33 cellular contexts compared by ENCODE assay signal in genomic region chr6:132224943-132225342, GRCh38.
"Had no signal": no experiment of that assay in that cellular context is flagged by ENCODE, and none has a peak within 500 bp of the region (broad histone marks: within the 10 kb centered on the region; RNA-seq: fewer than 3 reads in every experiment).

No MANE protein-coding gene starts in this region.

- H3K27ac ChIP-seq: adrenal gland, ascending aorta, body of pancreas, brain microvascular endothelial cell, breast epithelium, cardiac muscle cell had no signal

- ATAC-seq: activated naive CD4-positive, alpha-beta T cell treated with anti-CD3 and anti-CD28 coated beads, Interleukin-2, amount 50 U/mL, for 72 hours; activated naive CD8-positive, alpha-beta T cell treated with anti-CD3 and anti-CD28 coated beads, Interleukin-2, amount 50 U/mL, for 24 hours; activated T-cell treated with anti-CD3 and anti-CD28 coated beads, Interleukin-2, amount 50 U/mL, for 4 hours; activated T-cell treated with anti-CD3 and anti-CD28 coated beads, Interleukin-2, amount 50 U/mL, for 72 hours; activated T-helper 17 cell treated with anti-CD3 and anti-CD28 coated beads, Interleukin-2, amount 50 U/mL, for 72 hours; body of pancreas had no signal

- DNase-seq: activated effector memory CD4-positive, alpha-beta T cell treated with anti-CD3 and anti-CD28 coated beads, Interleukin-2, amount 50 U/mL, for 16 hours; activated effector memory CD4-positive, alpha-beta T cell treated with Interleukin-2 at 50 U/mL for 16 hours; activated gamma-delta T cell; activated gamma-delta T cell treated with Interleukin-2 at 50 U/mL for 16 hours; activated naive CD4-positive, alpha-beta T cell; activated naive CD4-positive, alpha-beta T cell treated with anti-CD3 and anti-CD28 coated beads for 36 hours; activated naive CD4-positive, alpha-beta T cell treated with anti-CD3 and anti-CD28 coated beads, Interleukin-2, amount 10 ng/mL, durations not matched to agents 7 days and 5 days; activated naive CD4-positive, alpha-beta T cell treated with anti-CD3 and anti-CD28 coated beads, Interleukin-2, amount 50 U/mL, for 16 hours; activated naive CD4-positive, alpha-beta T cell treated with Interleukin-2 at 50 U/mL for 16 hours; activated naive CD8-positive, alpha-beta T cell treated with anti-CD3 and anti-CD28 coated beads for 36 hours; activated naive CD8-positive, alpha-beta T cell treated with anti-CD3 and anti-CD28 coated beads, Interleukin-2, amount 10 ng/mL, durations not matched to agents 7 days and 5 days; activated naive CD8-positive, alpha-beta T cell treated with anti-CD3 and anti-CD28 coated beads, Interleukin-2, amount 50 U/mL, for 24 hours; activated T-cell treated with anti-CD3 and anti-CD28 coated beads, Interleukin-2, amount 50 U/mL, for 1 hour; activated T-cell treated with anti-CD3 and anti-CD28 coated beads, Interleukin-2, amount 50 U/mL, for 24 hours; activated T-cell treated with anti-CD3 and anti-CD28 coated beads, Interleukin-2, amount 50 U/mL, for 4 hours; activated T-cell treated with anti-CD3 and anti-CD28 coated beads, Interleukin-2, amount 50 U/mL, for 48 hours; activated T-cell treated with anti-CD3 and anti-CD28 coated beads, Interleukin-2, amount 50 U/mL, for 72 hours; adrenal gland; amniotic stem cell; amygdala; anterior cingulate cortex; body of pancreas; brain microvascular endothelial cell; caudate nucleus; central memory CD4-positive, alpha-beta T cell; cerebellar nuclear complex had no signal

- FAIRE-seq: astrocyte, bronchial epithelial cell had no signal

- H3K36me3 ChIP-seq: adrenal gland, ascending aorta, brain microvascular endothelial cell, breast epithelium, cardiac muscle cell had no signal

- H3K9me3 ChIP-seq: adrenal gland, body of pancreas had no signal

- H3K4me3 ChIP-seq: adrenal gland, ascending aorta, body of pancreas, breast epithelium, cardiac muscle cell had no signal

- H3K4me1 ChIP-seq: adrenal gland, body of pancreas, breast epithelium had no signal

- H3K27me3 ChIP-seq: adrenal gland, ascending aorta, body of pancreas, brain microvascular endothelial cell, breast epithelium, cardiac muscle cell had no signal
